Comparison of ENCODE assay signal across 14 cellular contexts in the genomic region with DNA sequence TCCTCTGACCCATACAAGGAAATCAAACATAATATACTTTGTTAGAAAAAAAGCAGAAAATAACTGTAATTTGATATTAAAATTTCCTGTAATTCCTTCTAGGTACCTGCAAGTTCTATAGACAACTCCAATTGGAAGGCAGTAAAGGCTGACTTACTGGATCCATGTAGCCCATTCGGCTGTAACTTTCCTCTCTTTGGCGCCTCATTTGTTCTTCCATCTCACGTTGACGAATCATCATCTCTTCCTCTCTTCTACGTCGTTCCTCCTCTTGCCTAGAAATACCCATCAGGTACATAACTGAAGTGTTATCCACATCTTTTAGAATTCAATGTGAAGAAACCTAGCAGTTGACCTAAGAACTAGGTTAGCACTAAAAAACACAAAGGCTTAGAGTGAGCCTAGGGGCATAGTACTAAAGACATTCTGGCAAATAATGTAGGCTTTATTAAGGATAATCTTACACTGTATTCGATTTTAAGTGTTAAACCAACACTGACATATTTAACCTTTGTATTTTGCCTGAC. TPM values are rescaled to one million over a fixed set of nuclear protein-coding genes. Genes with fewer than 3 reads are reported as not detected.
DNase-seq lines count a peak whose midpoint lies in the region; ATAC-seq, FAIRE-seq and TF ChIP-seq lines count a peak whose summit lies in the region.
"Had no signal": no experiment of that assay in that cellular context is flagged by ENCODE, and none has a peak within 500 bp of the region (broad histone marks: within the 10 kb centered on the region; RNA-seq: fewer than 3 reads in every experiment).

No MANE protein-coding gene starts in this region.

- 0 out of 2 replicates have a peak, but pooled peaks cover 5% of the 10 kb centered on the region for H3K23me2 ChIP-seq in H1 (ENCODE audit: low read depth, low read length)

- no peak overlapping the region for H3K18ac ChIP-seq in H1 (ENCODE audit: extremely low read depth, low read length)

- H2AK5ac ChIP-seq in H1 (ENCODE audit: low read depth, low read length): no peak overlapping the region

- H3K9me2 ChIP-seq in PC-9 (ENCODE audit: insufficient read depth): no peaks in the 10 kb centered on the region

- H3F3A ChIP-seq in PC-9 (ENCODE audit: insufficient read depth, low read depth): peaks cover 88% of the 10 kb centered on the region

- H2BK20ac ChIP-seq in H1 (ENCODE audit: low read length): no peak overlapping the region

- H2BK5ac ChIP-seq in H1 (ENCODE audit: low read depth, low read length): no peak overlapping the region

- H3K4me3 Mint-ChIP-seq in activated T-cell treated with anti-CD3 and anti-CD28 coated beads, Interleukin-2, amount 50 U/mL, for 24 hours: peak overlapping the region; percentile 95
- no peak overlapping the region for H3K4me3 Mint-ChIP-seq in endothelial cell (ENCODE audit: unreplicated experiment)

- H3K4me1 ChIP-seq in PC-9 (replicated peaks; ENCODE audit: insufficient read depth) (peaks cover 25% of the 10 kb centered on the region), H1 (replicated peaks in 1 of 4; ENCODE audit: control insufficient read depth in 3 of 4, insufficient read depth in 4 of 4, low read length in 3 of 4) (peaks cover 6 to 10% (median 7%) of the 10 kb centered on the region in 4 experiments; a peak in 6 of 7 replicates), skeletal muscle satellite cell (ENCODE audit: control insufficient read depth, insufficient read depth, low read length) (peaks cover 33% of the 10 kb centered on the region), pancreas (peaks cover 22 to 65% (median 44%) of the 10 kb centered on the region in 3 donors)

- H3K9me3 ChIP-seq in PC-9 (ENCODE audit: insufficient read depth, low read depth): no peaks in the 10 kb centered on the region
- H3K9me3 ChIP-seq in H1 (ENCODE audit: insufficient read depth in 2 of 2, low read depth in 1 of 2, low read length in 1 of 2): no peaks in the 10 kb centered on the region
- no peaks in the 10 kb centered on the region for H3K9me3 ChIP-seq in skeletal muscle satellite cell (replicated peaks; ENCODE audit: low read length)
- H3K9me3 ChIP-seq in pancreas: no peaks in the 10 kb centered on the region
- H3K9me3 ChIP-seq: SJSA1 had no signal

- H3K4me3 ChIP-seq in PC-9 (no peak overlapping the region), H1 (ENCODE audit: extremely low read depth in 1 of 4, insufficient read depth in 2 of 4, low read depth in 3 of 4, low read length in 4 of 4) (no peak overlapping the region), skeletal muscle satellite cell (ENCODE audit: low read length) (no peak overlapping the region), pancreas (no peak overlapping the region)
- H3K4me3 ChIP-seq: GM23248, SJSA1 had no signal

- H3K9me3 Mint-ChIP-seq in activated T-cell treated with anti-CD3 and anti-CD28 coated beads, Interleukin-2, amount 50 U/mL, for 24 hours: no peaks in the 10 kb centered on the region
- no peaks in the 10 kb centered on the region for H3K9me3 Mint-ChIP-seq in endothelial cell (ENCODE audit: unreplicated experiment)

- H3K23ac ChIP-seq in H1 (ENCODE audit: insufficient read length): no peak overlapping the region

- no peak for TF ChIP-seq EP300 in H1 (IDR thresholded peaks at IDR 0.05; ENCODE audit: borderline replicate concordance in 1 of 2, low read depth in 2 of 2, low read length in 2 of 2)

- peaks cover 3% of the 10 kb centered on the region; the same call in 1 of the 2 replicates for H3K79me1 ChIP-seq in H1 (ENCODE audit: low read depth, low read length)

- WGBS in H1 (ENCODE audit: extremely low coverage in 1 of 2, insufficient coverage in 1 of 2, insufficient read length in 1 of 2, insufficient replicate concordance in 2 of 2, low coverage in 1 of 2, low lambda C conversion rate in 2 of 2, missing lambda C conversion rate in 1 of 2), 2 experiments: 94 to 100% methylated on average over 5 to 7 of the region's 7 CpGs
- WGBS in pancreas, 2 donors: 63 to 75% methylated on average over 7 of the region's 7 CpGs

- no peak for ATAC-seq in pancreas

- no peaks in the 10 kb centered on the region for H3K27me3 ChIP-seq in PC-9 (ENCODE audit: insufficient read depth, low read depth)
- no peaks in the 10 kb centered on the region for H3K27me3 ChIP-seq in H1 (replicated peaks in 1 of 4; ENCODE audit: control insufficient read depth in 3 of 4, extremely low read depth in 1 of 4, insufficient read depth in 3 of 4, low read length in 3 of 4)
- no peaks in the 10 kb centered on the region for H3K27me3 ChIP-seq in skeletal muscle satellite cell (ENCODE audit: control insufficient read depth, insufficient read depth, low read length)
- no peaks in the 10 kb centered on the region for H3K27me3 ChIP-seq in pancreas
- H3K27me3 ChIP-seq: SJSA1 had no signal

- H3K56ac ChIP-seq in H1 (replicated peaks; ENCODE audit: insufficient read length, low read depth, low read length): no peak overlapping the region

- no peak overlapping the region for H4K5ac ChIP-seq in H1 (ENCODE audit: insufficient read length, low read depth, low read length)

- H2BK12ac ChIP-seq in H1 (ENCODE audit: low read depth, low read length): no peak overlapping the region

- H3K14ac ChIP-seq in H1 (ENCODE audit: insufficient read length): no peak overlapping the region

- FAIRE-seq in H1 (lab: Jason Lieb, UNC) (no peak), pancreas (lab: Jason Lieb, UNC) (no peak)

- H3K4me1 Mint-ChIP-seq in activated T-cell treated with anti-CD3 and anti-CD28 coated beads, Interleukin-2, amount 50 U/mL, for 24 hours (ENCODE audit: low read depth): peaks cover 81% of the 10 kb centered on the region
- H3K4me1 Mint-ChIP-seq in endothelial cell (ENCODE audit: unreplicated experiment): peaks cover 53% of the 10 kb centered on the region

- H4K20me1 ChIP-seq in PC-9 (ENCODE audit: insufficient read depth): peaks cover 89% of the 10 kb centered on the region
- peaks cover 38 to 46% of the 10 kb centered on the region in 2 experiments for H4K20me1 ChIP-seq in H1 (replicated peaks in 1 of 2; ENCODE audit: control insufficient read depth in 1 of 2, insufficient read depth in 2 of 2, low read length in 2 of 2)

- no peak overlapping the region for H4K8ac ChIP-seq in H1 (ENCODE audit: extremely low read depth, insufficient read depth, low read length)

- intact Hi-C loops in PC-9 (cut with micrococcal nuclease; ENCODE audit: unreplicated experiment): no loop called here
- intact Hi-C loops in pancreas (cut with DNase I): no loop called here

- peaks cover 93% of the 10 kb centered on the region for H3K36me3 Mint-ChIP-seq in activated T-cell treated with anti-CD3 and anti-CD28 coated beads, Interleukin-2, amount 50 U/mL, for 24 hours (ENCODE audit: low read depth)
- peaks cover 65% of the 10 kb centered on the region for H3K36me3 Mint-ChIP-seq in endothelial cell (ENCODE audit: low read depth, unreplicated experiment)

- no peak for TF ChIP-seq RAD21 in H1 (IDR thresholded peaks at IDR 0.05 in 1 of 2, conservative IDR thresholded peaks at IDR 0.05 in 1 of 2; ENCODE audit: low read depth in 2 of 2, low read length in 2 of 2)

- H3K27me3 Mint-ChIP-seq in activated T-cell treated with anti-CD3 and anti-CD28 coated beads, Interleukin-2, amount 50 U/mL, for 24 hours: no peaks in the 10 kb centered on the region
- H3K27me3 Mint-ChIP-seq in endothelial cell (ENCODE audit: unreplicated experiment): peaks cover 22% of the 10 kb centered on the region

- TF ChIP-seq CTCF in PC-9 (conservative IDR thresholded peaks at IDR 0.05) (no peak), H1 (IDR thresholded peaks at IDR 0.05; ENCODE audit: control extremely low read depth in 1 of 3, insufficient read depth in 1 of 3, low read depth in 1 of 3, low read length in 3 of 3) (no peak), pancreas (IDR thresholded peaks at IDR 0.05) (no peak), endothelial cell (IDR thresholded peaks at IDR 0.05; ENCODE audit: unreplicated experiment) (no peak)

- H3K27ac ChIP-seq in PC-9 (no peak overlapping the region), H1 (ENCODE audit: low read depth, low read length) (no peak overlapping the region), pancreas (no peak overlapping the region)
- H3K27ac ChIP-seq: GM23248, HL-60, parathyroid adenoma, SJSA1 had no signal

- H2AFZ ChIP-seq in PC-9 (no peak overlapping the region), H1 (ENCODE audit: low read length) (no peak overlapping the region)
- H2AFZ ChIP-seq: GM23248, parathyroid adenoma had no signal

- H3K79me2 ChIP-seq in PC-9 (ENCODE audit: low read depth) (peaks cover 100% of the 10 kb centered on the region), H1 (ENCODE audit: control insufficient read depth in 1 of 2, insufficient read depth in 2 of 2, low read length in 2 of 2) (peaks cover 23 to 98% of the 10 kb centered on the region in 2 experiments)

- H2BK120ac ChIP-seq in H1 (replicated peaks; ENCODE audit: low read depth, low read length): no peak overlapping the region

- H3K36me3 ChIP-seq in PC-9 (ENCODE audit: low read depth) (peaks cover 84% of the 10 kb centered on the region), H1 (ENCODE audit: control insufficient read depth in 2 of 4, insufficient read depth in 4 of 4, low read length in 3 of 4) (peaks cover 62 to 90% (median 82%) of the 10 kb centered on the region in 4 experiments), skeletal muscle satellite cell (ENCODE audit: insufficient read depth, low read length) (peaks cover 87% of the 10 kb centered on the region), pancreas (peaks cover 13 to 72% (median 67%) of the 10 kb centered on the region in 3 donors)

- peak overlapping the region; percentile 94 for H3K27ac Mint-ChIP-seq in activated T-cell treated with anti-CD3 and anti-CD28 coated beads, Interleukin-2, amount 50 U/mL, for 24 hours
- H3K27ac Mint-ChIP-seq in endothelial cell (ENCODE audit: unreplicated experiment): no peak overlapping the region

- H3K4ac ChIP-seq in H1 (replicated peaks; ENCODE audit: insufficient read length, low read depth, low read length): no peak overlapping the region

- H3K9ac ChIP-seq in H1 (replicated peaks in 1 of 4; ENCODE audit: extremely low read depth in 1 of 4, low read depth in 3 of 4, low read length in 3 of 4) (no peak overlapping the region), skeletal muscle satellite cell (ENCODE audit: low read depth, low read length) (no peak overlapping the region)
- H3K9ac ChIP-seq: GM23248, parathyroid adenoma had no signal

- H3K4me2 ChIP-seq in PC-9: peak overlapping the region; percentile 13; the same call in 1 of the 2 replicates
- no peak overlapping the region for H3K4me2 ChIP-seq in H1 (ENCODE audit: insufficient read depth in 1 of 2, low read depth in 2 of 2, low read length in 2 of 2)
- peak overlapping the region; percentile 28 for H3K4me2 ChIP-seq in skeletal muscle satellite cell (ENCODE audit: low read length)

- CTCF ChIA-PET in PC-9 (lab: Charles Lee) (no interaction called here), H1 (lab: Charles Lee; ENCODE audit: partially characterized antibody) (no interaction called here)

- TF ChIP-seq POLR2A in H1 (IDR thresholded peaks at IDR 0.05; ENCODE audit: control extremely low read depth in 1 of 2, low read depth in 2 of 2, low read length in 2 of 2): no peak

- H4K91ac ChIP-seq in H1 (replicated peaks; ENCODE audit: insufficient read length, low read length): no peak overlapping the region

- no peak overlapping the region for H2BK15ac ChIP-seq in H1 (ENCODE audit: low read length)

- no TSS peak for BruUV-seq in PC-9 (replicated peaks; lab: Mats Ljungman, UMichigan)

- POLR2A ChIA-PET in PC-9 (lab: Charles Lee; ENCODE audit: unreplicated experiment) (no interaction called here), H1 (lab: Charles Lee; ENCODE audit: partially characterized antibody) (interaction anchor here (1.0 to 3.9 kb wide), 4 partner anchors 9 to 80 kb away, joined by 3 to 97 read pairs (median 7); partner anchors contain the start of gene ZMYM4)

- no peak for DNase-seq in activated T-cell treated with anti-CD3 and anti-CD28 coated beads, Interleukin-2, amount 50 U/mL, for 24 hours
- no peak for DNase-seq in activated T-cell treated with anti-CD3 and anti-CD28 coated beads, Interleukin-2, amount 50 U/mL, for 48 hours
- DNase-seq in PC-9 (no peak), H1 (ENCODE audit: low read depth in 1 of 2, low spot score in 2 of 2) (no peak), pancreas (no peak), endothelial cell (ENCODE audit: low spot score) (no peak), DMS153 (lab: John Stamatoyannopoulos, UW) (no peak)
- DNase-seq: activated CD4-positive, CD25-positive, alpha-beta regulatory T cell; activated effector memory CD4-positive, alpha-beta T cell treated with anti-CD3 and anti-CD28 coated beads, Interleukin-2, amount 50 U/mL, for 16 hours; GM23248 had no signal

RNA-seq across cellular contexts. Expression of gene SFPQ, which starts 5.1 kb away (rescaled TPM):
- 191 and 299 TPM in 2 replicates for total RNA-seq in PC-9 (2021)
- total RNA-seq in H1 (2021; fragmentation: NEBNext Ultra II Directional; extraction: Animal tissue kit (Norgen Biotek cat#: 25700)): 442 and 469 TPM in 2 replicates
- 109 and 118 TPM in 2 replicates for polyA plus RNA-seq in H1 (2011; rRNA removed)
- polyA plus RNA-seq in H1 (2011; cell fraction: cytosol; rRNA removed): 176 TPM
- 113 TPM for polyA plus RNA-seq in H1 (2011; cell fraction: nucleus; rRNA removed)
- polyA plus RNA-seq in H1 (2012, experiment 1 of 2): 376 to 503 TPM (median 386 TPM) in 4 replicates
- polyA plus RNA-seq in H1 (2012, experiment 2 of 2): 78.0 TPM
- 361 TPM for polyA plus RNA-seq in H1 (2013, experiment 1 of 2)
- 325 TPM for polyA plus RNA-seq in H1 (2013, experiment 2 of 2)
- polyA minus RNA-seq in H1 (2011; rRNA and poly(A)+ RNA removed): 94.7 and 99.9 TPM in 2 replicates
- 139 TPM for polyA minus RNA-seq in H1 (2011; cell fraction: cytosol; rRNA and poly(A)+ RNA removed)
- 203 TPM for polyA minus RNA-seq in H1 (2011; cell fraction: nucleus; rRNA and poly(A)+ RNA removed)
- total RNA-seq in skeletal muscle satellite cell (2012; rRNA removed): 185 and 247 TPM in 2 replicates
- total RNA-seq in pancreas: 100 to 1,000 TPM in 2 of 6 donors, 10 to 100 TPM in 4; 63.4 to 112 (median 84.7) TPM
- polyA plus RNA-seq in pancreas: 100 to 1,000 TPM; 190 to 267 TPM
- total RNA-seq in endothelial cell (ENCODE audit: unreplicated experiment): 370 TPM

Comparison
In these comparisons a context has a peak if more than half of its experiments do, and no peak if none do; other contexts are left out.
1. H3K4me2 ChIP-seq: peak in PC-9 (single experiment) and skeletal muscle satellite cell (single experiment); none in H1 (0 of 2).